In genomic region chr5:151213803-151214613, GRCh38 we compare ENCODE assay signal across 8 cellular contexts. TPM values are rescaled to one million over a fixed set of nuclear protein-coding genes. Genes with fewer than 3 reads are reported as not detected.
A peak's percentile ranks its signal among the peaks of the same experiment; 100 is the strongest.
DNase-seq lines count a peak whose midpoint lies in the region; ATAC-seq and TF ChIP-seq lines count a peak whose summit lies in the region.

No MANE protein-coding gene starts in this region.

- intact Hi-C loops in aorta (cut with DNase I), result no loop called here

- H3K9me3 ChIP-seq in aorta (ENCODE audit: control insufficient read depth, low read length), result no peaks in the 10 kb centered on the region

- TF ChIP-seq CTCF in GM13977 (IDR thresholded peaks at IDR 0.05; ENCODE audit: extremely low read depth, insufficient read depth, missing control alignments), result no peak
- TF ChIP-seq CTCF in fibroblast of villous mesenchyme (IDR thresholded peaks at IDR 0.05; ENCODE audit: insufficient read depth, low read depth, low read length), result no peak

- H3K27ac ChIP-seq in rectal smooth muscle tissue (ENCODE audit: low read depth, low read length) (peak overlapping the region; percentile 62), aorta (ENCODE audit: low read depth in 1 of 2, low read length in 2 of 2) (no peak overlapping the region)

- H3K4me3 ChIP-seq in fibroblast of villous mesenchyme (ENCODE audit: low read depth, low read length) (no peak overlapping the region), rectal smooth muscle tissue (ENCODE audit: low read length) (peak overlapping the region; percentile 35), aorta (ENCODE audit: low read length in 2 of 2) (no peak overlapping the region)

- ATAC-seq in HG02623 (IDR thresholded peaks at IDR 0.05; ENCODE audit: unreplicated experiment), result peak; percentile 81
- ATAC-seq in aorta (ENCODE audit: low FRiP score), result peak; percentile 77

- H3K9ac ChIP-seq in rectal smooth muscle tissue (ENCODE audit: low read length), result no peak overlapping the region

- WGBS in aorta, 2 donors, result 66 to 74% methylated on average over 9 of the region's 9 CpGs

- H3K27me3 ChIP-seq in rectal smooth muscle tissue (ENCODE audit: control insufficient read depth, insufficient read depth, low read length), result no peaks in the 10 kb centered on the region
- H3K27me3 ChIP-seq in aorta (ENCODE audit: control insufficient read depth in 1 of 2, insufficient read depth in 2 of 2, low read length in 1 of 2), result no peaks in the 10 kb centered on the region

- in situ Hi-C loops in GM13977 (cut with MboI; ENCODE audit: low pct_unique_long_range_greater_than_20kb, low sequenced_read_pairs, unreplicated experiment), result no loop called here

- H3K4me1 ChIP-seq in rectal smooth muscle tissue (ENCODE audit: control insufficient read depth, insufficient read depth, low read length), result peaks cover 32% of the 10 kb centered on the region
- H3K4me1 ChIP-seq in aorta (ENCODE audit: control insufficient read depth in 1 of 2, insufficient read depth in 2 of 2, low read length in 2 of 2), result no peaks in the 10 kb centered on the region

- no peaks in the 10 kb centered on the region for H3K36me3 ChIP-seq in rectal smooth muscle tissue (ENCODE audit: control insufficient read depth, insufficient read depth, low read length)
- no peaks in the 10 kb centered on the region for H3K36me3 ChIP-seq in aorta (ENCODE audit: control insufficient read depth in 1 of 2, insufficient read depth in 2 of 2, low read length in 1 of 2)

- DNase-seq in GM13977 (ENCODE audit: low spot score), result peak; percentile 87
- DNase-seq in NK-92 (lab: John Stamatoyannopoulos, UW; ENCODE audit: unreplicated experiment), result peak; percentile 27
- peak; percentile 78 for DNase-seq in activated T-cell treated with anti-CD3 and anti-CD28 coated beads for 48 hours (ENCODE audit: low read depth)
- DNase-seq in fibroblast of villous mesenchyme (ENCODE audit: low read depth), result peak; percentile 87
- DNase-seq in aorta, result peak; percentile 86 to 90
- no peak for DNase-seq in islet precursor cell

RNA-seq across cellular contexts. Expression of gene CCDC69, which starts 9.9 kb away (rescaled TPM):
- total RNA-seq in fibroblast of villous mesenchyme (3.0 and 3.2 TPM in 2 replicates), aorta (10 to 100 TPM; 51.9 to 70.7 TPM)
- 10 to 100 TPM in 1 of 2 donors, 1 to 10 TPM in 1; 9.8 to 37.2 TPM for polyA plus RNA-seq in aorta

RNA-seq across cellular contexts. Expression of gene GM2A, which starts 39.0 kb away (rescaled TPM):
- 18.7 and 28.1 TPM in 2 replicates for total RNA-seq in fibroblast of villous mesenchyme
- total RNA-seq in aorta, result 10 to 100 TPM; 25.0 to 32.7 TPM
- 10 to 100 TPM; 13.7 to 17.2 TPM for polyA plus RNA-seq in aorta

RNA-seq across cellular contexts. Expression of gene ANXA6, which starts 56.4 kb away (rescaled TPM):
- 501 and 537 TPM in 2 replicates for total RNA-seq in fibroblast of villous mesenchyme
- total RNA-seq in aorta, result 100 to 1,000 TPM; 277 to 284 TPM
- 100 to 1,000 TPM in 1 of 2 donors, 10 to 100 TPM in 1; 93.4 to 187 TPM for polyA plus RNA-seq in aorta

Comparison
In these comparisons a context has a peak if more than half of its experiments do, and no peak if none do; other contexts are left out.
1. RNA of gene CCDC69, which starts 9.9 kb away (total RNA-seq): 51.9 to 70.7 TPM in aorta; 3.0 to 3.2 TPM in fibroblast of villous mesenchyme; every median in the first group is over 10 times any median in the second.